2 cellular contexts compared by ENCODE assay signal in the genomic region with DNA sequence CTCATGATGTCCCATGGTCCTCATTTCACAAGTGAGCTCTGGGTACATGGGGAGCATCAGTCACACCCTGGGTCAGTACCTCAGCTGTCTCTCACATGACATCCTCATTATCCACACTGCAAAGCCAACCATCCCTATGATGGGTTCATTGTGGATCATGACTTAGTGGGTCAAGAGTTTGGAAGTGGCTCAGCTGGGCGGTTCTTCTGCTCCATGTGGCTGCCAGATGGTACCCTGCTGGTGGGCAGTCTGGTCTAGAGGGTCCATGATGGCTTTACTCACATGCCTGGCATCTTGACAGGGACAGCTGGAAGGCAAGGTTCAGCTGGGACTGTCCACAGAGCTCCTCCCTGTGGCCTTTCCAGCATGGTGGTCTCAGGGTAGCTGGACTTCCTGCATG.
TF ChIP-seq lines count a peak whose summit lies in the region.

No MANE protein-coding gene starts in this region.

TF ChIP-seq in HepG2, 621 proteins besides CTCF, POLR2A, EP300 and RAD21:
- TF ChIP-seq, protein P1, sequence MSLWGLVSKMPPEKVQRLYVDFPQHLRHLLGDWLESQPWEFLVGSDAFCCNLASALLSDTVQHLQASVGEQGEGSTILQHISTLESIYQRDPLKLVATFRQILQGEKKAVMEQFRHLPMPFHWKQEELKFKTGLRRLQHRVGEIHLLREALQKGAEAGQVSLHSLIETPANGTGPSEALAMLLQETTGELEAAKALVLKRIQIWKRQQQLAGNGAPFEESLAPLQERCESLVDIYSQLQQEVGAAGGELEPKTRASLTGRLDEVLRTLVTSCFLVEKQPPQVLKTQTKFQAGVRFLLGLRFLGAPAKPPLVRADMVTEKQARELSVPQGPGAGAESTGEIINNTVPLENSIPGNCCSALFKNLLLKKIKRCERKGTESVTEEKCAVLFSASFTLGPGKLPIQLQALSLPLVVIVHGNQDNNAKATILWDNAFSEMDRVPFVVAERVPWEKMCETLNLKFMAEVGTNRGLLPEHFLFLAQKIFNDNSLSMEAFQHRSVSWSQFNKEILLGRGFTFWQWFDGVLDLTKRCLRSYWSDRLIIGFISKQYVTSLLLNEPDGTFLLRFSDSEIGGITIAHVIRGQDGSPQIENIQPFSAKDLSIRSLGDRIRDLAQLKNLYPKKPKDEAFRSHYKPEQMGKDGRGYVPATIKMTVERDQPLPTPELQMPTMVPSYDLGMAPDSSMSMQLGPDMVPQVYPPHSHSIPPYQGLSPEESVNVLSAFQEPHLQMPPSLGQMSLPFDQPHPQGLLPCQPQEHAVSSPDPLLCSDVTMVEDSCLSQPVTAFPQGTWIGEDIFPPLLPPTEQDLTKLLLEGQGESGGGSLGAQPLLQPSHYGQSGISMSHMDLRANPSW (CRISPR knock-in tag; IDR thresholded peaks at IDR 0.05; ENCODE audit: borderline replicate concordance): no peak
- TF ChIP-seq MNT (IDR thresholded peaks at IDR 0.05) (no peak), ZNF331 (CRISPR knock-in tag; IDR thresholded peaks at IDR 0.05) (peak; percentile 99), ZNF563 (CRISPR knock-in tag; IDR thresholded peaks at IDR 0.05) (no peak)

TF ChIP-seq in H1, 55 proteins besides CTCF, POLR2A, EP300 and RAD21:
- no peak for TF ChIP-seq RFX5 (IDR thresholded peaks at IDR 0.05; ENCODE audit: borderline replicate concordance, low read depth, low read length)
TF ChIP-seq in H1: peak in this region for 0.
